Comparison of ENCODE assay signal across 26 cellular contexts in genomic region chr10:24480447-24480846, GRCh38.
DNase-seq lines count a peak whose midpoint lies in the region; ATAC-seq, FAIRE-seq and TF ChIP-seq lines count a peak whose summit lies in the region.
"Had no signal": no experiment of that assay in that cellular context is flagged by ENCODE, and none has a peak within 500 bp of the region (broad histone marks: within the 10 kb centered on the region; RNA-seq: fewer than 3 reads in every experiment).

No MANE protein-coding gene starts in this region.

- WGBS in thyroid gland, 2 donors, result 84 to 91% methylated on average over 3 of the region's 3 CpGs

- H3K27me3 ChIP-seq in Caco-2 (replicated peaks; ENCODE audit: control insufficient read depth, insufficient read depth, low read length) (no peaks in the 10 kb centered on the region), lower lobe of right lung (ENCODE audit: low read depth) (no peaks in the 10 kb centered on the region), thyroid gland (no peaks in the 10 kb centered on the region), PC-9 (ENCODE audit: insufficient read depth, low read depth) (no peaks in the 10 kb centered on the region)
- H3K27me3 ChIP-seq: BE2C; BLaER1 treated with 17β-estradiol and CSF1 and Interleukin-3, amounts not matched to agents 10 nM and 100 nM had no signal

- H3F3A ChIP-seq in PC-9 (ENCODE audit: insufficient read depth, low read depth), result peaks cover 11% of the 10 kb centered on the region; the same call in 1 of the 2 replicates

- H3K9me2 ChIP-seq in PC-9 (ENCODE audit: insufficient read depth), result no peaks in the 10 kb centered on the region

- H3K9me3 ChIP-seq in Caco-2 (no peaks in the 10 kb centered on the region), lower lobe of right lung (no peaks in the 10 kb centered on the region), thyroid gland (no peaks in the 10 kb centered on the region), PC-9 (ENCODE audit: insufficient read depth, low read depth) (no peaks in the 10 kb centered on the region)
- H3K9me3 ChIP-seq: A549, BE2C had no signal

- DNase-seq in Caco-2 (no peak), GM12892 (ENCODE audit: insufficient read length) (no peak), lower lobe of right lung (no peak), thyroid gland (no peak), NCI-H345 (lab: John Stamatoyannopoulos, UW) (no peak), NCI-H82 (lab: John Stamatoyannopoulos, UW) (no peak), PC-9 (no peak)
- DNase-seq in activated naive CD4-positive, alpha-beta T cell treated with anti-CD3 and anti-CD28 coated beads, Interleukin-2, amount 50 U/mL, for 16 hours, result no peak
- DNase-seq: 8988T; ACHN; AML-193; BE2C; CD4-positive, alpha-beta T cell; CD8-positive, alpha-beta memory T cell; DMS153; DND-41; GDM1; GM23248; H7; HCEC 1CT had no signal

- H3K4me1 Mint-ChIP-seq in Caco-2 (ENCODE audit: low read depth, unreplicated experiment), result peaks cover 7% of the 10 kb centered on the region
- H3K4me1 Mint-ChIP-seq: CD14-positive monocyte had no signal

- no peak for TF ChIP-seq CTCF in Caco-2 (IDR thresholded peaks at IDR 0.05; ENCODE audit: insufficient read depth in 1 of 2, low read depth in 1 of 2, low read length in 1 of 2, severe bottlenecking in 1 of 2, unreplicated experiment in 1 of 2)
- no peak for TF ChIP-seq CTCF in lower lobe of right lung (IDR thresholded peaks at IDR 0.05)
- no peak for TF ChIP-seq CTCF in thyroid gland (IDR thresholded peaks at IDR 0.05)
- TF ChIP-seq CTCF in PC-9 (conservative IDR thresholded peaks at IDR 0.05), result no peak

- POLR2A ChIA-PET in Caco-2 (lab: Charles Lee), result interaction anchor here (0.6 kb wide), 1 partner anchor 48 kb away, joined by 3 read pairs; no protein-coding TSS in a partner anchor
- POLR2A ChIA-PET in PC-9 (lab: Charles Lee; ENCODE audit: unreplicated experiment), result no interaction called here

- H4K20me1 ChIP-seq in PC-9 (ENCODE audit: insufficient read depth), result no peaks in the 10 kb centered on the region

- H3K27ac ChIP-seq in lower lobe of right lung (no peak overlapping the region), thyroid gland (peak overlapping the region in 2 of 3 donors; percentile 3 to 13), PC-9 (no peak overlapping the region)
- H3K27ac ChIP-seq: A549; BLaER1 treated with 17β-estradiol and CSF1 and Interleukin-3, amounts not matched to agents 10 nM and 100 nM; GM23248 had no signal

- no peaks in the 10 kb centered on the region for H3K9me3 Mint-ChIP-seq in Caco-2 (ENCODE audit: unreplicated experiment)

- BruUV-seq in Caco-2 (replicated peaks; lab: Mats Ljungman, UMichigan), result no TSS peak
- no TSS peak for BruUV-seq in PC-9 (replicated peaks; lab: Mats Ljungman, UMichigan)

- intact Hi-C loops in Caco-2 (cut with micrococcal nuclease; ENCODE audit: unreplicated experiment), result no loop called here
- intact Hi-C loops in lower lobe of right lung (cut with DNase I), result no loop called here
- intact Hi-C loops in thyroid gland (cut with DNase I), result no loop called here
- intact Hi-C loops in PC-9 (cut with micrococcal nuclease; ENCODE audit: unreplicated experiment), result no loop called here

- H3K36me3 Mint-ChIP-seq in Caco-2 (ENCODE audit: insufficient read depth, unreplicated experiment), result peaks cover 90% of the 10 kb centered on the region
- H3K36me3 Mint-ChIP-seq: CD14-positive monocyte; CD8-positive, alpha-beta memory T cell had no signal

- H3K4me1 ChIP-seq in Caco-2, result no peaks in the 10 kb centered on the region
- H3K4me1 ChIP-seq in lower lobe of right lung, result peaks cover 7% of the 10 kb centered on the region
- peaks cover 28 to 44% of the 10 kb centered on the region in 2 donors for H3K4me1 ChIP-seq in thyroid gland
- peaks cover 20% of the 10 kb centered on the region for H3K4me1 ChIP-seq in PC-9 (replicated peaks; ENCODE audit: insufficient read depth)
- H3K4me1 ChIP-seq: BE2C had no signal

- CTCF ChIA-PET in Caco-2 (lab: Charles Lee), result interaction anchor here (1.2 kb wide), 2 partner anchors 14 to 33 kb away, joined by 3 read pairs; no protein-coding TSS in a partner anchor
- CTCF ChIA-PET in PC-9 (lab: Charles Lee), result interaction anchor here (0.6 kb wide), 1 partner anchor 34 kb away, joined by 3 read pairs; no protein-coding TSS in a partner anchor

- no peak overlapping the region for H2AFZ ChIP-seq in PC-9
- H2AFZ ChIP-seq: GM23248 had no signal

- H3K79me2 ChIP-seq in PC-9 (ENCODE audit: low read depth), result 0 out of 2 replicates have a peak, but pooled peaks cover 12% of the 10 kb centered on the region

- H3K27me3 Mint-ChIP-seq in Caco-2 (ENCODE audit: insufficient read depth, unreplicated experiment), result no peaks in the 10 kb centered on the region

- no peak overlapping the region for H3K4me3 Mint-ChIP-seq in Caco-2 (ENCODE audit: unreplicated experiment)
- H3K4me3 Mint-ChIP-seq: CD14-positive monocyte; CD4-positive, alpha-beta T cell; CD8-positive, alpha-beta memory T cell had no signal

- H3K4me3 ChIP-seq in Caco-2 (ENCODE audit: low read depth, low read length), result no peak overlapping the region
- no peak overlapping the region for H3K4me3 ChIP-seq in lower lobe of right lung
- no peak overlapping the region for H3K4me3 ChIP-seq in thyroid gland (replicated peaks in 1 of 3)
- H3K4me3 ChIP-seq in PC-9, result no peak overlapping the region
- H3K4me3 ChIP-seq: A549; BLaER1 treated with 17β-estradiol and CSF1 and Interleukin-3, amounts not matched to agents 10 nM and 100 nM; GM12878; GM23248 had no signal

- peak overlapping the region; percentile 22 for H3K27ac Mint-ChIP-seq in Caco-2 (ENCODE audit: unreplicated experiment)
- H3K27ac Mint-ChIP-seq: CD4-positive, alpha-beta T cell; CD8-positive, alpha-beta memory T cell had no signal

- peaks cover 9% of the 10 kb centered on the region; the same call in 1 of the 2 replicates for H3K36me3 ChIP-seq in Caco-2 (ENCODE audit: control insufficient read depth, insufficient read depth, low read length)
- no peaks in the 10 kb centered on the region for H3K36me3 ChIP-seq in lower lobe of right lung
- no peaks in the 10 kb centered on the region for H3K36me3 ChIP-seq in thyroid gland
- no peaks in the 10 kb centered on the region for H3K36me3 ChIP-seq in PC-9 (ENCODE audit: low read depth)
- H3K36me3 ChIP-seq: BE2C had no signal

- TF ChIP-seq POLR2A in GM12892 (IDR thresholded peaks at IDR 0.05; ENCODE audit: low read depth, low read length) (no peak), thyroid gland (IDR thresholded peaks at IDR 0.05) (no peak)

- ATAC-seq in lower lobe of right lung, result peak; percentile 55 to 72
- ATAC-seq: A549, GM12878 had no signal

- FAIRE-seq in GM12892 (lab: Jason Lieb, UNC), result peak; percentile 68
- FAIRE-seq: A549, GM12878, GM18507, H1 had no signal

- H3K4me2 ChIP-seq in PC-9, result no peak overlapping the region
- H3K4me2 ChIP-seq: A549; BLaER1 treated with 17β-estradiol and CSF1 and Interleukin-3, amounts not matched to agents 10 nM and 100 nM had no signal

Comparison
In these comparisons a context has a peak if more than half of its experiments do, and no peak if none do; other contexts are left out.
1. H3K27ac ChIP-seq: peak in thyroid gland (2 of 3); none in lower lobe of right lung (single experiment) and PC-9 (single experiment).